In the genomic region with DNA sequence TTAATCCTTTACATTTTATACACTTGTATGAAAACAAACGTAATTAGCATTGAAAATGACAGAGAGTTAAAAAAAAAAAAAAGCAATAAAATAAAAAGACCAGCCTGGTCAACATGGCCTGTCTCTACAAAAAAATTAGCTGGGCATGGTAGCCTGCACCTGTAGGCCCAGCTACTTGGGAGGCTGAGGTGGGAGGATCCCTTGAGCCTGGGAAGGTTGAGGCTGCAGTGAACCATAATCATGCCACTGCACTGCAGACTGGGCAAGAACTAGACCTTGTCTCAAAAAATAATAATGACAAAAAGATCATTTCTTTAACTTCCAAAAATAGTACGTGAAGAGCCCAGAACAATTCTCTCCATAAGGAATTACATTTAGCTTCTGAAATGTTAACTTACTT, we compare ENCODE assay signal across 10 cellular contexts. TPM values are rescaled to one million over a fixed set of nuclear protein-coding genes. Genes with fewer than 3 reads are reported as not detected.
DNase-seq lines count a peak whose midpoint lies in the region; ATAC-seq and TF ChIP-seq lines count a peak whose summit lies in the region.
"Had no signal": no experiment of that assay in that cellular context is flagged by ENCODE, and none has a peak within 500 bp of the region (broad histone marks: within the 10 kb centered on the region; RNA-seq: fewer than 3 reads in every experiment).

No MANE protein-coding gene starts in this region.

- peak overlapping the region; percentile 80 for H3K4me3 ChIP-seq in BJ (ENCODE audit: low read depth, low read length)
- peak overlapping the region; percentile 91 for H3K4me3 ChIP-seq in HUES48 (ENCODE audit: low read depth, low read length)
- peak overlapping the region; percentile 86 for H3K4me3 ChIP-seq in astrocyte of the spinal cord (ENCODE audit: low read depth, low read length)
- no peak overlapping the region for H3K4me3 ChIP-seq in H7 (ENCODE audit: insufficient read depth, low read depth, low read length)
- no peak overlapping the region for H3K4me3 ChIP-seq in ovary

- no peak for TF ChIP-seq POLR2A in ovary (IDR thresholded peaks at IDR 0.05)

- TF ChIP-seq EP300 in ovary (IDR thresholded peaks at IDR 0.05) = no peak

- peaks cover 5% of the 10 kb centered on the region; the same call in 1 of the 2 replicates for H3K4me1 ChIP-seq in HUES48 (ENCODE audit: control insufficient read depth, insufficient read depth, low read length)
- peaks cover 12% of the 10 kb centered on the region for H3K4me1 ChIP-seq in ovary (ENCODE audit: insufficient read depth)

- H3K27me3 ChIP-seq in BJ (ENCODE audit: control insufficient read depth, insufficient read depth, low read length) = no peaks in the 10 kb centered on the region
- no peaks in the 10 kb centered on the region for H3K27me3 ChIP-seq in HUES48 (ENCODE audit: control insufficient read depth, insufficient read depth, low read length)
- no peaks in the 10 kb centered on the region for H3K27me3 ChIP-seq in H7 (ENCODE audit: control insufficient read depth, insufficient read depth, low read length)
- H3K27me3 ChIP-seq in ovary = no peaks in the 10 kb centered on the region

- H3K9me3 Mint-ChIP-seq in mesothelial cell of epicardium = no peaks in the 10 kb centered on the region

- ATAC-seq in GM21423 (IDR thresholded peaks at IDR 0.05; ENCODE audit: unreplicated experiment) = no peak
- no peak for ATAC-seq in HG02623 (IDR thresholded peaks at IDR 0.05; ENCODE audit: unreplicated experiment)

- H3K9me3 ChIP-seq in HUES48 (ENCODE audit: control insufficient read depth, insufficient read depth, low read length) (no peaks in the 10 kb centered on the region), ovary (no peaks in the 10 kb centered on the region)

- intact Hi-C loops in ovary (cut with DNase I) = loop anchor here in 2 of 4 donors (5.0 to 10.0 kb wide), 2 partner anchors 119 to 532 kb away; a partner anchor contains a TSS

- H3K27ac Mint-ChIP-seq in mesothelial cell of epicardium = peak overlapping the region; percentile 16

- peaks cover 26% of the 10 kb centered on the region for H3K36me3 Mint-ChIP-seq in mesothelial cell of epicardium

- DNase-seq in BJ (ENCODE audit: low read depth) (no peak), astrocyte of the spinal cord (ENCODE audit: low read depth, low spot score) (no peak), mesothelial cell of epicardium (ENCODE audit: low spot score in 2 of 2, unreplicated experiment in 2 of 2) (no peak), H7 (no peak), ovary (no peak)
- DNase-seq: activated CD8-positive, alpha-beta memory T cell treated with anti-CD3 and anti-CD28 coated beads for 24 hours; NCI-H524 treated with DMSO at 0.1 percent for 48 hours had no signal

- no peak for TF ChIP-seq CTCF in BJ (IDR thresholded peaks at IDR 0.05; ENCODE audit: insufficient read depth, low read depth, low read length)
- no peak for TF ChIP-seq CTCF in astrocyte of the spinal cord (IDR thresholded peaks at IDR 0.05; ENCODE audit: low read depth, low read length)
- TF ChIP-seq CTCF in mesothelial cell of epicardium (IDR thresholded peaks at IDR 0.05; ENCODE audit: unreplicated experiment) = no peak
- no peak for TF ChIP-seq CTCF in ovary (IDR thresholded peaks at IDR 0.05)

- H3K9ac ChIP-seq in HUES48 (ENCODE audit: low read depth, low read length) = no peak overlapping the region

- peaks cover 39% of the 10 kb centered on the region for H3K4me1 Mint-ChIP-seq in mesothelial cell of epicardium

- peak overlapping the region; percentile 25 for H3K4me3 Mint-ChIP-seq in mesothelial cell of epicardium

- WGBS in ovary, 3 donors = 63 to 83% (median 63%) methylated on average over 2 of the region's 2 CpGs

- H3K27ac ChIP-seq in HUES48 (ENCODE audit: low read depth, low read length) (no peak overlapping the region), ovary (no peak overlapping the region)

- CTCF ChIA-PET in BJ (lab: Yijun Ruan, JAX) = interaction anchor here (1.0 kb wide), 1 partner anchor 584 kb away, joined by 3 read pairs; no protein-coding TSS in a partner anchor

- in situ Hi-C loops in astrocyte of the spinal cord (cut with HindIII; ENCODE audit: low sequenced_read_pairs) = no loop called here

- no peaks in the 10 kb centered on the region for H3K27me3 Mint-ChIP-seq in mesothelial cell of epicardium (ENCODE audit: low read depth)

- peaks cover 1% of the 10 kb centered on the region; the same call in 1 of the 2 replicates for H3K36me3 ChIP-seq in BJ (ENCODE audit: control insufficient read depth, insufficient read depth, low read length)
- H3K36me3 ChIP-seq in HUES48 (ENCODE audit: control insufficient read depth, insufficient read depth, low read length) = peaks cover 57% of the 10 kb centered on the region
- peaks cover 15% of the 10 kb centered on the region for H3K36me3 ChIP-seq in H7 (replicated peaks; ENCODE audit: control insufficient read depth, insufficient read depth, low read length)
- no peaks in the 10 kb centered on the region for H3K36me3 ChIP-seq in ovary

- POLR2A ChIA-PET in BJ (lab: Charles Lee) = interaction anchor here (0.6 to 0.7 kb wide), 2 partner anchors 210 to 312 kb away, joined by 3 to 4 read pairs; no protein-coding TSS in a partner anchor

RNA-seq across cellular contexts. Expression of a gene that starts 1.9 kb away (rescaled TPM):
- polyA plus RNA-seq in BJ (2011; rRNA removed) (268 and 397 TPM in 2 replicates), ovary (100 to 1,000 TPM in 1 of 2 donors, 10 to 100 TPM in 1; 90.2 to 178 TPM)
- 335 and 469 TPM in 2 replicates for polyA minus RNA-seq in BJ (2011; rRNA and poly(A)+ RNA removed)
- total RNA-seq in mesothelial cell of epicardium (120 to 127 TPM (median 127 TPM) in 3 replicates), ovary (100 to 1,000 TPM in 5 of 7 donors, 10 to 100 TPM in 2; 53.4 to 303 (median 160) TPM)
- 118 and 140 TPM in 2 replicates for total RNA-seq in H7 (2014; rRNA removed; shearing (Covaris generic))

Comparison
In these comparisons a context has a peak if more than half of its experiments do, and no peak if none do; other contexts are left out.
1. H3K4me3 ChIP-seq: peak in BJ (single experiment), HUES48 (single experiment) and astrocyte of the spinal cord (single experiment); none in H7 (single experiment) and ovary (single experiment).